8 cellular contexts compared by ENCODE assay signal in genomic region chr17:72614871-72615626, GRCh38.
DNase-seq lines count a peak whose midpoint lies in the region; ATAC-seq, FAIRE-seq and TF ChIP-seq lines count a peak whose summit lies in the region.
"Had no signal": no experiment of that assay in that cellular context is flagged by ENCODE, and none has a peak within 500 bp of the region (broad histone marks: within the 10 kb centered on the region; RNA-seq: fewer than 3 reads in every experiment).

No MANE protein-coding gene starts in this region.

- peak; percentile 64 for DNase-seq in amniotic epithelial cell (ENCODE audit: low read depth)
- peak; percentile 89 for DNase-seq in kidney
- DNase-seq in transverse colon: peak; percentile 75
- DNase-seq in activated naive CD8-positive, alpha-beta T cell treated with anti-CD3 and anti-CD28 coated beads for 36 hours: no peak
- no peak for DNase-seq in NOMO-1 treated with DMSO at 0.1 percent for 48 hours (lab: John Stamatoyannopoulos, UW; ENCODE audit: unreplicated experiment)
- DNase-seq in stimulated activated naive CD8-positive, alpha-beta T cell treated with anti-CD3 and anti-CD28 coated beads, Interleukin-15, Interleukin-2, amounts not matched to agents 100 U/mL and 50 U/mL, for 24 hours: no peak

- H3K9me3 ChIP-seq in kidney (ENCODE audit: control insufficient read depth in 1 of 2, low read length in 2 of 2) (no peaks in the 10 kb centered on the region), transverse colon (no peaks in the 10 kb centered on the region)

- ATAC-seq in HG02588 (IDR thresholded peaks at IDR 0.05; ENCODE audit: unreplicated experiment): peak; percentile 59
- no peak for ATAC-seq in stimulated activated naive CD8-positive, alpha-beta T cell treated with anti-CD3 and anti-CD28 coated beads, Interleukin-15, Interleukin-2, amounts not matched to agents 100 U/mL and 50 U/mL, for 24 hours

- H3K36me3 ChIP-seq in kidney (ENCODE audit: control insufficient read depth in 1 of 2, insufficient read depth in 2 of 2, low read length in 2 of 2) (no peaks in the 10 kb centered on the region), transverse colon (no peaks in the 10 kb centered on the region)

- H3K9ac ChIP-seq in kidney (ENCODE audit: low read length in 2 of 2): peak overlapping the region in 1 of 2 donors; percentile 12

- FAIRE-seq in kidney (lab: Jason Lieb, UNC): no peak

- peaks cover 81% of the 10 kb centered on the region for H3K27me3 Mint-ChIP-seq in activated naive CD8-positive, alpha-beta T cell treated with anti-CD3 and anti-CD28 coated beads for 36 hours

- no peaks in the 10 kb centered on the region for H3K36me3 Mint-ChIP-seq in activated naive CD8-positive, alpha-beta T cell treated with anti-CD3 and anti-CD28 coated beads for 36 hours

- TF ChIP-seq EP300 in transverse colon (IDR thresholded peaks at IDR 0.05; ENCODE audit: low read depth): no peak

- TF ChIP-seq CTCF in kidney (IDR thresholded peaks at IDR 0.05; ENCODE audit: borderline replicate concordance, extremely low read depth, insufficient read depth) (no peak), transverse colon (IDR thresholded peaks at IDR 0.05) (no peak)

- intact Hi-C loops in kidney (cut with DNase I) (no loop called here), transverse colon (cut with DNase I; ENCODE audit: low total_unique reads) (no loop called here)

- peaks cover 11% of the 10 kb centered on the region for H3K4me1 Mint-ChIP-seq in activated naive CD8-positive, alpha-beta T cell treated with anti-CD3 and anti-CD28 coated beads for 36 hours

- H3K27ac ChIP-seq in kidney (ENCODE audit: low read depth in 2 of 2, low read length in 2 of 2) (no peak overlapping the region), transverse colon (peak overlapping the region; percentile 76 to 88 (median 82))

- H3K9me3 Mint-ChIP-seq in activated naive CD8-positive, alpha-beta T cell treated with anti-CD3 and anti-CD28 coated beads for 36 hours: no peaks in the 10 kb centered on the region

- H3K4me3 ChIP-seq in kidney (ENCODE audit: low read length in 2 of 2) (no peak overlapping the region), transverse colon (peak overlapping the region in 1 of 4 donors; percentile 11)
- H3K4me3 ChIP-seq: coronary artery had no signal

- no peaks in the 10 kb centered on the region for H3K27me3 ChIP-seq in transverse colon

- no peak for TF ChIP-seq POLR2A in transverse colon (IDR thresholded peaks at IDR 0.05)

- in situ Hi-C loops in transverse colon (cut with MboI; ENCODE audit: low pct_ligation_motif_present in 1 of 4, low pct_unique_long_range_greater_than_20kb in 1 of 4, low sequenced_read_pairs in 3 of 4): loop anchor here in 1 of 4 donors (10.0 kb wide), 1 partner anchor 60 kb away; no protein-coding TSS in a partner anchor

- H3K27ac Mint-ChIP-seq in activated naive CD8-positive, alpha-beta T cell treated with anti-CD3 and anti-CD28 coated beads for 36 hours: no peak overlapping the region

- WGBS in transverse colon (ENCODE audit: low coverage in 1 of 2), 2 donors: 2 to 11% methylated on average over 9 to 20 of the region's 20 CpGs

- no peak overlapping the region for H3K4me3 Mint-ChIP-seq in activated naive CD8-positive, alpha-beta T cell treated with anti-CD3 and anti-CD28 coated beads for 36 hours

- H3K4me1 ChIP-seq in kidney (ENCODE audit: control insufficient read depth in 1 of 2, insufficient read depth in 1 of 2, low read depth in 1 of 2, low read length in 2 of 2) (peaks cover 0 to 3% of the 10 kb centered on the region in 2 donors), transverse colon (peaks cover 9 to 60% (median 40%) of the 10 kb centered on the region in 4 donors)

Comparison
In these comparisons a context has a peak if more than half of its experiments do, and no peak if none do; other contexts are left out.
1. DNase-seq: peak in amniotic epithelial cell (single experiment), kidney (single experiment) and transverse colon (single experiment); none in activated naive CD8-positive, alpha-beta T cell treated with anti-CD3 and anti-CD28 coated beads for 36 hours (single experiment), NOMO-1 treated with DMSO at 0.1 percent for 48 hours (single experiment) and stimulated activated naive CD8-positive, alpha-beta T cell treated with anti-CD3 and anti-CD28 coated beads, Interleukin-15, Interleukin-2, amounts not matched to agents 100 U/mL and 50 U/mL, for 24 hours (single experiment).
2. H3K27ac ChIP-seq: peak in transverse colon (4 of 4); none in kidney (0 of 2).